In the genomic region with DNA sequence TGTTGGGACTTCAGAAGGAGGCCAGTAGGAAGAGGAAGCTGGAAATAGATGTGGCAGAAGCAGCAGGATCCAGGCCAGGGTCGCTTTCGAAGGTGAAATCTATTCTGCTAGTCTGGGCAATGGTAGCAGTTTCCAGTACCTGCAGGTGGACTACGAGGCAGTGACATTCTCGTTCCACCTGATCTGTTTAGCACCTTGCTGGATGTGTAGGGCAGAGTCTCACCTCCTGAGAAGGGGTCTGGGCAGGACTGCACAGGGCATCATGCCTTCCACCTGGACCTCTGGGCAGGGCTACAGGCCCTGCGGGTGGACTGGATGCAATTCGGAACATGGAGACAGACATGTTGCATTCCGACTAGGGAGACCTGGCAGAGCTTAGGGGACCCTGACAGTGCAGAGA, we compare ENCODE assay signal across 14 cellular contexts.
A peak's percentile ranks its signal among the peaks of the same experiment; 100 is the strongest.
DNase-seq lines count a peak whose midpoint lies in the region; ATAC-seq and TF ChIP-seq lines count a peak whose summit lies in the region.
"Had no signal": no experiment of that assay in that cellular context is flagged by ENCODE, and none has a peak within 500 bp of the region (broad histone marks: within the 10 kb centered on the region; RNA-seq: fewer than 3 reads in every experiment).

No MANE protein-coding gene starts in this region.

- no TSS peak for BruUV-seq in IMR-90 (replicated peaks; lab: Mats Ljungman, UMichigan)

- dilution Hi-C loops in IMR-90 (cut with HindIII; ENCODE audit: low sequenced_read_pairs, unreplicated experiment): no loop called here

- no peaks in the 10 kb centered on the region for H3K79me2 ChIP-seq in mesendoderm (ENCODE audit: control insufficient read depth, insufficient read depth, low read length)

- TF ChIP-seq RAD21 in IMR-90 (IDR thresholded peaks at IDR 0.05; ENCODE audit: low read length): no peak

- POLR2A ChIA-PET in IMR-90 (lab: Charles Lee; ENCODE audit: unreplicated experiment): no interaction called here

- no peak overlapping the region for H3K4me3 ChIP-seq in IMR-90 (ENCODE audit: insufficient read depth, low read depth, low read length)
- no peak overlapping the region for H3K4me3 ChIP-seq in esophagus muscularis mucosa
- no peak overlapping the region for H3K4me3 ChIP-seq in mesendoderm (ENCODE audit: low read length)
- H3K4me3 ChIP-seq: BLaER1 treated with 17β-estradiol and CSF1 and Interleukin-3, amounts not matched to agents 10 nM and 100 nM; GM12878 had no signal

- H3K27ac ChIP-seq in IMR-90 (ENCODE audit: insufficient read depth, low read length) (no peak overlapping the region), esophagus muscularis mucosa (replicated peaks in 1 of 4) (no peak overlapping the region), mesendoderm (ENCODE audit: low read depth, low read length) (no peak overlapping the region)
- H3K27ac ChIP-seq: BLaER1 treated with 17β-estradiol and CSF1 and Interleukin-3, amounts not matched to agents 10 nM and 100 nM had no signal

- H3K4me1 ChIP-seq in IMR-90 (ENCODE audit: control insufficient read depth, insufficient read depth, low read length) (peaks cover 24% of the 10 kb centered on the region), esophagus muscularis mucosa (peaks cover 27 to 33% (median 31%) of the 10 kb centered on the region in 4 donors), mesendoderm (ENCODE audit: control insufficient read depth, low read depth, low read length) (no peaks in the 10 kb centered on the region)

- H3K9me1 ChIP-seq in IMR-90 (ENCODE audit: insufficient read depth, low read length): peaks cover 9% of the 10 kb centered on the region; the same call in 1 of the 2 replicates

- H2BK15ac ChIP-seq in IMR-90 (ENCODE audit: low read depth, low read length): no peak overlapping the region
- H2BK15ac ChIP-seq in mesendoderm (replicated peaks; ENCODE audit: low read depth): no peak overlapping the region

- H3K4ac ChIP-seq in IMR-90 (ENCODE audit: low read depth, low read length) (no peak overlapping the region), mesendoderm (ENCODE audit: low read depth, low read length) (no peak overlapping the region)

- no peaks in the 10 kb centered on the region for H4K20me1 ChIP-seq in IMR-90 (ENCODE audit: insufficient read depth, low read length)
- H4K20me1 ChIP-seq: BLaER1 treated with 17β-estradiol and CSF1 and Interleukin-3, amounts not matched to agents 10 nM and 100 nM had no signal

- TF ChIP-seq POLR2A in IMR-90 (IDR thresholded peaks at IDR 0.05; ENCODE audit: low read depth, low read length) (no peak), esophagus muscularis mucosa (IDR thresholded peaks at IDR 0.05; ENCODE audit: low read depth) (no peak)

- CTCF ChIA-PET in IMR-90 (lab: Yijun Ruan, JAX): no interaction called here

- DNase-seq in IMR-90: no peak
- DNase-seq in esophagus muscularis mucosa (ENCODE audit: extremely low spot score): peak; percentile 84
- DNase-seq in NCI-H2196 (lab: John Stamatoyannopoulos, UW; ENCODE audit: unreplicated experiment): no peak
- DNase-seq in NCI-H526 (lab: John Stamatoyannopoulos, UW): no peak
- no peak for DNase-seq in mesendoderm
- DNase-seq: Calu3; CD8-positive, alpha-beta T cell; DMS79 treated with DMSO at 0.1 percent for 48 hours; H9 had no signal

- H3K27me3 ChIP-seq in IMR-90 (ENCODE audit: control insufficient read depth, insufficient read depth, low read length) (no peaks in the 10 kb centered on the region), esophagus muscularis mucosa (no peaks in the 10 kb centered on the region), mesendoderm (ENCODE audit: insufficient read depth, low read length, poor library complexity) (no peaks in the 10 kb centered on the region)
- H3K27me3 ChIP-seq: BLaER1 treated with 17β-estradiol and CSF1 and Interleukin-3, amounts not matched to agents 10 nM and 100 nM had no signal

- peaks cover 8% of the 10 kb centered on the region for H3K27me3 Mint-ChIP-seq in nephron (ENCODE audit: low read depth)
- H3K27me3 Mint-ChIP-seq: B cell, IgD-negative memory B cell had no signal

- peak overlapping the region in 2 of 3 experiments; percentile 65 to 71 for H3K27ac Mint-ChIP-seq in nephron
- H3K27ac Mint-ChIP-seq: B cell; CD8-positive, alpha-beta T cell had no signal

- H3K9ac ChIP-seq in IMR-90 (ENCODE audit: low read depth, low read length) (no peak overlapping the region), mesendoderm (ENCODE audit: low read length) (no peak overlapping the region)
- H3K9ac ChIP-seq: BLaER1 treated with 17β-estradiol and CSF1 and Interleukin-3, amounts not matched to agents 10 nM and 100 nM had no signal

- H3K56ac ChIP-seq in IMR-90 (ENCODE audit: extremely low read depth, insufficient read depth, low read length): no peak overlapping the region
- no peak overlapping the region for H3K56ac ChIP-seq in mesendoderm (ENCODE audit: low read length)

- no peaks in the 10 kb centered on the region for H3K9me3 ChIP-seq in IMR-90 (ENCODE audit: control insufficient read depth, insufficient read depth, low read length)
- no peaks in the 10 kb centered on the region for H3K9me3 ChIP-seq in esophagus muscularis mucosa
- H3K9me3 ChIP-seq: BLaER1 treated with 17β-estradiol and CSF1 and Interleukin-3, amounts not matched to agents 10 nM and 100 nM had no signal

- H2BK120ac ChIP-seq in IMR-90 (ENCODE audit: low read depth, low read length): peak overlapping the region; percentile 29; the same call in 1 of the 2 replicates
- H2BK120ac ChIP-seq in mesendoderm (ENCODE audit: low read depth, low read length): no peak overlapping the region

- H3K23ac ChIP-seq in IMR-90 (ENCODE audit: low read depth, low read length): no peak overlapping the region
- H3K23ac ChIP-seq in mesendoderm (ENCODE audit: low read length): no peak overlapping the region

- 98% methylated on average over 5 of the region's 7 CpGs; no CpG with 5 or more reads in 1 of the 2 experiments for WGBS in IMR-90 (ENCODE audit: extremely low coverage in 2 of 2, insufficient read length in 1 of 2), 2 experiments
- 88% methylated on average over 5 of the region's 7 CpGs for WGBS in esophagus muscularis mucosa
- whole genome bisulfite sequencing in mesendoderm (ENCODE audit: extremely low coverage, insufficient coverage, low lambda C conversion rate): no CpG with 5 or more reads among the region's 7 CpGs

- H3K4me2 ChIP-seq in IMR-90 (ENCODE audit: low read depth, low read length): no peak overlapping the region
- no peak overlapping the region for H3K4me2 ChIP-seq in mesendoderm (ENCODE audit: low read length)
- H3K4me2 ChIP-seq: BLaER1 treated with 17β-estradiol and CSF1 and Interleukin-3, amounts not matched to agents 10 nM and 100 nM had no signal

- H3K18ac ChIP-seq in IMR-90 (ENCODE audit: low read depth, low read length) (no peak overlapping the region), mesendoderm (ENCODE audit: low read length) (no peak overlapping the region)

- no peaks in the 10 kb centered on the region for H3K9me3 Mint-ChIP-seq in nephron
- H3K9me3 Mint-ChIP-seq: CD8-positive, alpha-beta T cell; H9; IgD-negative memory B cell had no signal

- H4K91ac ChIP-seq in IMR-90 (ENCODE audit: insufficient read depth, low read depth, low read length): no peak overlapping the region

- H2AK9ac ChIP-seq in IMR-90 (replicated peaks; ENCODE audit: low read depth, low read length, poor library complexity): no peak overlapping the region

- no peak overlapping the region for H2AFZ ChIP-seq in IMR-90 (replicated peaks; ENCODE audit: low read length, poor library complexity)

- H4K5ac ChIP-seq in IMR-90 (ENCODE audit: low read depth, low read length) (no peak overlapping the region), mesendoderm (ENCODE audit: low read length) (no peak overlapping the region)

- TF ChIP-seq EP300 in esophagus muscularis mucosa (IDR thresholded peaks at IDR 0.05): no peak

- no peak for ATAC-seq in IMR-90 (ENCODE audit: low read depth)
- ATAC-seq: CD8-positive, alpha-beta T cell; GM12878 had no signal

- H4K8ac ChIP-seq in IMR-90 (ENCODE audit: low read depth in 2 of 2, low read length in 2 of 2) (no peak overlapping the region), mesendoderm (ENCODE audit: low read depth, low read length) (no peak overlapping the region)

- H2BK20ac ChIP-seq in IMR-90 (ENCODE audit: low read depth, low read length): no peak overlapping the region; the same call in 1 of the 2 replicates

- in situ Hi-C loops in IMR-90 (cut with MboI; ENCODE audit: low sequenced_read_pairs): no loop called here

- H2AK5ac ChIP-seq in IMR-90 (ENCODE audit: low read depth, low read length) (no peak overlapping the region; the same call in none of the 2 replicates), mesendoderm (ENCODE audit: low read length) (no peak overlapping the region)

- TF ChIP-seq CTCF in IMR-90 (conservative IDR thresholded peaks at IDR 0.05; ENCODE audit: low read depth, low read length) (no peak), esophagus muscularis mucosa (IDR thresholded peaks at IDR 0.05) (no peak), nephron (IDR thresholded peaks at IDR 0.05; ENCODE audit: unreplicated experiment in 3 of 3) (no peak)

- H3K4me3 Mint-ChIP-seq in nephron: peak overlapping the region in 1 of 3 experiments; percentile 23
- H3K4me3 Mint-ChIP-seq: B cell; CD8-positive, alpha-beta T cell; H9; IgD-negative memory B cell had no signal

- peaks cover 61% of the 10 kb centered on the region for H3K4me1 Mint-ChIP-seq in nephron
- H3K4me1 Mint-ChIP-seq: B cell, H9, IgD-negative memory B cell had no signal

- H3K14ac ChIP-seq in IMR-90 (replicated peaks; ENCODE audit: low read depth, low read length): no peak overlapping the region

- H3K79me1 ChIP-seq in IMR-90 (ENCODE audit: low read depth in 1 of 2, low read length in 2 of 2) (no peaks in the 10 kb centered on the region), mesendoderm (ENCODE audit: low read length) (no peaks in the 10 kb centered on the region)

- H2BK5ac ChIP-seq in IMR-90 (ENCODE audit: low read depth, low read length, poor library complexity, severe bottlenecking): no peak overlapping the region
- no peak overlapping the region for H2BK5ac ChIP-seq in mesendoderm (ENCODE audit: low read length)

- intact Hi-C loops in IMR-90 (cut with micrococcal nuclease): loop anchor here (5.0 to 10.0 kb wide), 2 partner anchors 209 to 479 kb away; no protein-coding TSS in a partner anchor
- intact Hi-C loops in esophagus muscularis mucosa (cut with DNase I): no loop called here

- no peaks in the 10 kb centered on the region for H3K36me3 Mint-ChIP-seq in nephron (ENCODE audit: low read depth)
- H3K36me3 Mint-ChIP-seq: CD8-positive, alpha-beta T cell; IgD-negative memory B cell had no signal

- H3K36me3 ChIP-seq in IMR-90 (ENCODE audit: control insufficient read depth, insufficient read depth, low read length): no peaks in the 10 kb centered on the region
- H3K36me3 ChIP-seq in esophagus muscularis mucosa: no peaks in the 10 kb centered on the region
- H3K36me3 ChIP-seq in mesendoderm (ENCODE audit: control insufficient read depth, insufficient read depth, low read length): no peaks in the 10 kb centered on the region
- H3K36me3 ChIP-seq: BLaER1 treated with 17β-estradiol and CSF1 and Interleukin-3, amounts not matched to agents 10 nM and 100 nM had no signal

TF ChIP-seq in IMR-90, 13 proteins besides CTCF, POLR2A, EP300 and RAD21 (continues in another document):
- no peak for TF ChIP-seq MXI1 (IDR thresholded peaks at IDR 0.05; ENCODE audit: borderline replicate concordance, low read depth, low read length)
